ENCODE assay signal across 1 cellular context in the genomic region with DNA sequence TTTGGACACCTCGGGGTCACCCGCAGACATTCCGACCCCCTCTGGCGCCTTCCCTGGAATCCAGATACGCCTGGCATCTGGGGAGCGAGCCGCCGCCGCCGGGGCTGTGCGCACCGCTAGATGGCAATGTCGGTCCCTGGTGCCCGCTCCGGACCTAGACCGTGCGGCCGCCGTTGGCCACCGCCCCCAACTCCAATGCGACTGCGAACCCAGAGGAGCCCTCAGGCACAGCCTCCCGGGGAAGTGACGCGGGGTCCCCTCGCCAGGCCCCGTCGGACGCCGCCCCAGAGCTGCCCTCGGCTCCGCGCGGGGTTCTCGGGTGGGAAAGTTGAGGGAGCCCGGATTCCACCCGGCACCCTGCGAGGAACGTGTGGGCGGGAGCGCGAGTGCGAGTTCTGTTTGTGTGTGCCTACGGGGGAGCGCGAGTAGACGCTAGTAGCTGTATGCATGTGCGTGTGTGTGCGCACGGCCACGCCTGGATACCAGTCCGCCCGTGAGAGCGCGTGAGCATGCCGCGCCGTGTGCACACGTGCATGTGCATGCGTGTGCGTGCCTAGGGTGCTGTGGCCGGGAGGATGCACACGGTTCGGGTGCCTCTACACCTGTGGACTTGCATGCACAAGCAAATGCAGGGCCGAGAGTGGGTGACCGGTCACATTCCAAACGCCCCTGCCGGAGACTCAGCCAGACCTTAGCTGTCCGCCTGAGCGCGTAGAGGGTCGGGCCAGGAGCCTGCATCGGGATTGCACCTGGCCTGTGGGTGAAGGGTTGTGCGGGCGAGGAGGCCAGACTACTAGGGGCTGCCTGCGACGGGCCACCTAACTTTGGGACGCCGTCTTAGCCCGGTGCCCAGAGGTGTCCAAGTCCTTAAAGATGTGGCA.
TF ChIP-seq lines count a peak whose summit lies in the region.

No MANE protein-coding gene starts in this region.

TF ChIP-seq in HepG2, 621 proteins besides CTCF, POLR2A, EP300 and RAD21 (continued from another document and continues in another):
- TF ChIP-seq, protein P1, sequence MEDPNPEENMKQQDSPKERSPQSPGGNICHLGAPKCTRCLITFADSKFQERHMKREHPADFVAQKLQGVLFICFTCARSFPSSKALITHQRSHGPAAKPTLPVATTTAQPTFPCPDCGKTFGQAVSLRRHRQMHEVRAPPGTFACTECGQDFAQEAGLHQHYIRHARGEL (CRISPR knock-in tag; IDR thresholded peaks at IDR 0.05) = 0 out of 2 replicates have a peak, but pooled peaks have one; percentile 20
- TF ChIP-seq, protein P2, sequence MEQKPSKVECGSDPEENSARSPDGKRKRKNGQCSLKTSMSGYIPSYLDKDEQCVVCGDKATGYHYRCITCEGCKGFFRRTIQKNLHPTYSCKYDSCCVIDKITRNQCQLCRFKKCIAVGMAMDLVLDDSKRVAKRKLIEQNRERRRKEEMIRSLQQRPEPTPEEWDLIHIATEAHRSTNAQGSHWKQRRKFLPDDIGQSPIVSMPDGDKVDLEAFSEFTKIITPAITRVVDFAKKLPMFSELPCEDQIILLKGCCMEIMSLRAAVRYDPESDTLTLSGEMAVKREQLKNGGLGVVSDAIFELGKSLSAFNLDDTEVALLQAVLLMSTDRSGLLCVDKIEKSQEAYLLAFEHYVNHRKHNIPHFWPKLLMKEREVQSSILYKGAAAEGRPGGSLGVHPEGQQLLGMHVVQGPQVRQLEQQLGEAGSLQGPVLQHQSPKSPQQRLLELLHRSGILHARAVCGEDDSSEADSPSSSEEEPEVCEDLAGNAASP (CRISPR knock-in tag; IDR thresholded peaks at IDR 0.05; ENCODE audit: borderline replicate concordance) = peak; percentile 9; the same call in 1 of the 2 replicates
- TF ChIP-seq, protein P3, sequence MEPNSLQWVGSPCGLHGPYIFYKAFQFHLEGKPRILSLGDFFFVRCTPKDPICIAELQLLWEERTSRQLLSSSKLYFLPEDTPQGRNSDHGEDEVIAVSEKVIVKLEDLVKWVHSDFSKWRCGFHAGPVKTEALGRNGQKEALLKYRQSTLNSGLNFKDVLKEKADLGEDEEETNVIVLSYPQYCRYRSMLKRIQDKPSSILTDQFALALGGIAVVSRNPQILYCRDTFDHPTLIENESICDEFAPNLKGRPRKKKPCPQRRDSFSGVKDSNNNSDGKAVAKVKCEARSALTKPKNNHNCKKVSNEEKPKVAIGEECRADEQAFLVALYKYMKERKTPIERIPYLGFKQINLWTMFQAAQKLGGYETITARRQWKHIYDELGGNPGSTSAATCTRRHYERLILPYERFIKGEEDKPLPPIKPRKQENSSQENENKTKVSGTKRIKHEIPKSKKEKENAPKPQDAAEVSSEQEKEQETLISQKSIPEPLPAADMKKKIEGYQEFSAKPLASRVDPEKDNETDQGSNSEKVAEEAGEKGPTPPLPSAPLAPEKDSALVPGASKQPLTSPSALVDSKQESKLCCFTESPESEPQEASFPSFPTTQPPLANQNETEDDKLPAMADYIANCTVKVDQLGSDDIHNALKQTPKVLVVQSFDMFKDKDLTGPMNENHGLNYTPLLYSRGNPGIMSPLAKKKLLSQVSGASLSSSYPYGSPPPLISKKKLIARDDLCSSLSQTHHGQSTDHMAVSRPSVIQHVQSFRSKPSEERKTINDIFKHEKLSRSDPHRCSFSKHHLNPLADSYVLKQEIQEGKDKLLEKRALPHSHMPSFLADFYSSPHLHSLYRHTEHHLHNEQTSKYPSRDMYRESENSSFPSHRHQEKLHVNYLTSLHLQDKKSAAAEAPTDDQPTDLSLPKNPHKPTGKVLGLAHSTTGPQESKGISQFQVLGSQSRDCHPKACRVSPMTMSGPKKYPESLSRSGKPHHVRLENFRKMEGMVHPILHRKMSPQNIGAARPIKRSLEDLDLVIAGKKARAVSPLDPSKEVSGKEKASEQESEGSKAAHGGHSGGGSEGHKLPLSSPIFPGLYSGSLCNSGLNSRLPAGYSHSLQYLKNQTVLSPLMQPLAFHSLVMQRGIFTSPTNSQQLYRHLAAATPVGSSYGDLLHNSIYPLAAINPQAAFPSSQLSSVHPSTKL (CRISPR knock-in tag; IDR thresholded peaks at IDR 0.05) = peak; percentile 49; the same call in 1 of the 2 replicates
- 0 out of 2 replicates have a peak, but pooled peaks have one; percentile 2 for TF ChIP-seq ZNF430 (CRISPR knock-in tag; IDR thresholded peaks at IDR 0.05)
- TF ChIP-seq GABPB1 (CRISPR knock-in tag; IDR thresholded peaks at IDR 0.05) = peak; percentile 57; the same call in 1 of the 2 replicates
- peak; percentile 36 for TF ChIP-seq JARID2 (CRISPR knock-in tag; IDR thresholded peaks at IDR 0.05; ENCODE audit: insufficient replicate concordance)
- no peak for TF ChIP-seq ZNF496 (CRISPR knock-in tag; IDR thresholded peaks at IDR 0.05; ENCODE audit: insufficient replicate concordance)
- TF ChIP-seq, protein P4, sequence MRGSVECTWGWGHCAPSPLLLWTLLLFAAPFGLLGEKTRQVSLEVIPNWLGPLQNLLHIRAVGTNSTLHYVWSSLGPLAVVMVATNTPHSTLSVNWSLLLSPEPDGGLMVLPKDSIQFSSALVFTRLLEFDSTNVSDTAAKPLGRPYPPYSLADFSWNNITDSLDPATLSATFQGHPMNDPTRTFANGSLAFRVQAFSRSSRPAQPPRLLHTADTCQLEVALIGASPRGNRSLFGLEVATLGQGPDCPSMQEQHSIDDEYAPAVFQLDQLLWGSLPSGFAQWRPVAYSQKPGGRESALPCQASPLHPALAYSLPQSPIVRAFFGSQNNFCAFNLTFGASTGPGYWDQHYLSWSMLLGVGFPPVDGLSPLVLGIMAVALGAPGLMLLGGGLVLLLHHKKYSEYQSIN (CRISPR knock-in tag; IDR thresholded peaks at IDR 0.05; ENCODE audit: borderline replicate concordance) = no peak
- TF ChIP-seq MAF1 (CRISPR knock-in tag; IDR thresholded peaks at IDR 0.05; ENCODE audit: borderline replicate concordance) = 0 out of 2 replicates have a peak, but pooled peaks have one; percentile 47
- TF ChIP-seq, protein P5, sequence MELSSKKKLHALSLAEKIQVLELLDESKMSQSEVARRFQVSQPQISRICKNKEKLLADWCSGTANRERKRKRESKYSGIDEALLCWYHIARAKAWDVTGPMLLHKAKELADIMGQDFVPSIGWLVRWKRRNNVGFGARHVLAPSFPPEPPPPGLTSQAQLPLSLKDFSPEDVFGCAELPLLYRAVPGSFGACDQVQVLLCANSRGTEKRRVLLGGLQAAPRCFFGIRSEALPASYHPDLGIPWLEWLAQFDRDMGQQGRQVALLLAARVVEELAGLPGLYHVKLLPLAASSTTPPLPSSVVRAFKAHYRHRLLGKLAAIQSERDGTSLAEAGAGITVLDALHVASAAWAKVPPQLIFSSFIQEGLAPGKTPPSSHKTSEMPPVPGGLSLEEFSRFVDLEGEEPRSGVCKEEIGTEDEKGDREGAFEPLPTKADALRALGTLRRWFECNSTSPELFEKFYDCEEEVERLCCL (CRISPR knock-in tag; IDR thresholded peaks at IDR 0.05; ENCODE audit: borderline replicate concordance) = peak; percentile 5; the same call in 1 of the 2 replicates
- no peak for TF ChIP-seq SIX1 (CRISPR knock-in tag; IDR thresholded peaks at IDR 0.05; ENCODE audit: borderline replicate concordance)
- no peak for TF ChIP-seq ONECUT2 (CRISPR knock-in tag; IDR thresholded peaks at IDR 0.05)
- TF ChIP-seq, protein P6, sequence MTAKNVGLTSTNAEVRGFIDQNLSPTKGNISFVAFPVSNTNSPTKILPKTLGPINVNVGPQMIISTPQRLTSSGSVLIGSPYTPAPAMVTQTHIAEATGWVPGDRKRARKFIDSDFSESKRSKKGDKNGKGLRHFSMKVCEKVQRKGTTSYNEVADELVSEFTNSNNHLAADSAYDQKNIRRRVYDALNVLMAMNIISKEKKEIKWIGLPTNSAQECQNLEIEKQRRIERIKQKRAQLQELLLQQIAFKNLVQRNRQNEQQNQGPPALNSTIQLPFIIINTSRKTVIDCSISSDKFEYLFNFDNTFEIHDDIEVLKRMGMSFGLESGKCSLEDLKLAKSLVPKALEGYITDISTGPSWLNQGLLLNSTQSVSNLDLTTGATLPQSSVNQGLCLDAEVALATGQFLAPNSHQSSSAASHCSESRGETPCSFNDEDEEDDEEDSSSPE (CRISPR knock-in tag; IDR thresholded peaks at IDR 0.05) = peak; percentile 33; the same call in 1 of the 2 replicates
- 0 out of 2 replicates have a peak, but pooled peaks have one; percentile 53 for TF ChIP-seq BRD4 (CRISPR knock-in tag; IDR thresholded peaks at IDR 0.05)
- TF ChIP-seq MTF2 (CRISPR knock-in tag; IDR thresholded peaks at IDR 0.05; ENCODE audit: borderline replicate concordance) = peak; percentile 96
- TF ChIP-seq, protein P7, sequence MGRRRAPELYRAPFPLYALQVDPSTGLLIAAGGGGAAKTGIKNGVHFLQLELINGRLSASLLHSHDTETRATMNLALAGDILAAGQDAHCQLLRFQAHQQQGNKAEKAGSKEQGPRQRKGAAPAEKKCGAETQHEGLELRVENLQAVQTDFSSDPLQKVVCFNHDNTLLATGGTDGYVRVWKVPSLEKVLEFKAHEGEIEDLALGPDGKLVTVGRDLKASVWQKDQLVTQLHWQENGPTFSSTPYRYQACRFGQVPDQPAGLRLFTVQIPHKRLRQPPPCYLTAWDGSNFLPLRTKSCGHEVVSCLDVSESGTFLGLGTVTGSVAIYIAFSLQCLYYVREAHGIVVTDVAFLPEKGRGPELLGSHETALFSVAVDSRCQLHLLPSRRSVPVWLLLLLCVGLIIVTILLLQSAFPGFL (CRISPR knock-in tag; IDR thresholded peaks at IDR 0.05) = no peak
- TF ChIP-seq HNRNPK (IDR thresholded peaks at IDR 0.05; ENCODE audit: low read depth, low read length, poor library complexity, severe bottlenecking) = peak; percentile 41
- no peak for TF ChIP-seq MTA3 (CRISPR knock-in tag; IDR thresholded peaks at IDR 0.05)
- TF ChIP-seq ZSCAN30 (CRISPR knock-in tag; IDR thresholded peaks at IDR 0.05) = no peak
- TF ChIP-seq ZFX (CRISPR knock-in tag; IDR thresholded peaks at IDR 0.05; ENCODE audit: low read depth) = no peak; the same call in 1 of the 2 replicates
- TF ChIP-seq, protein P8, sequence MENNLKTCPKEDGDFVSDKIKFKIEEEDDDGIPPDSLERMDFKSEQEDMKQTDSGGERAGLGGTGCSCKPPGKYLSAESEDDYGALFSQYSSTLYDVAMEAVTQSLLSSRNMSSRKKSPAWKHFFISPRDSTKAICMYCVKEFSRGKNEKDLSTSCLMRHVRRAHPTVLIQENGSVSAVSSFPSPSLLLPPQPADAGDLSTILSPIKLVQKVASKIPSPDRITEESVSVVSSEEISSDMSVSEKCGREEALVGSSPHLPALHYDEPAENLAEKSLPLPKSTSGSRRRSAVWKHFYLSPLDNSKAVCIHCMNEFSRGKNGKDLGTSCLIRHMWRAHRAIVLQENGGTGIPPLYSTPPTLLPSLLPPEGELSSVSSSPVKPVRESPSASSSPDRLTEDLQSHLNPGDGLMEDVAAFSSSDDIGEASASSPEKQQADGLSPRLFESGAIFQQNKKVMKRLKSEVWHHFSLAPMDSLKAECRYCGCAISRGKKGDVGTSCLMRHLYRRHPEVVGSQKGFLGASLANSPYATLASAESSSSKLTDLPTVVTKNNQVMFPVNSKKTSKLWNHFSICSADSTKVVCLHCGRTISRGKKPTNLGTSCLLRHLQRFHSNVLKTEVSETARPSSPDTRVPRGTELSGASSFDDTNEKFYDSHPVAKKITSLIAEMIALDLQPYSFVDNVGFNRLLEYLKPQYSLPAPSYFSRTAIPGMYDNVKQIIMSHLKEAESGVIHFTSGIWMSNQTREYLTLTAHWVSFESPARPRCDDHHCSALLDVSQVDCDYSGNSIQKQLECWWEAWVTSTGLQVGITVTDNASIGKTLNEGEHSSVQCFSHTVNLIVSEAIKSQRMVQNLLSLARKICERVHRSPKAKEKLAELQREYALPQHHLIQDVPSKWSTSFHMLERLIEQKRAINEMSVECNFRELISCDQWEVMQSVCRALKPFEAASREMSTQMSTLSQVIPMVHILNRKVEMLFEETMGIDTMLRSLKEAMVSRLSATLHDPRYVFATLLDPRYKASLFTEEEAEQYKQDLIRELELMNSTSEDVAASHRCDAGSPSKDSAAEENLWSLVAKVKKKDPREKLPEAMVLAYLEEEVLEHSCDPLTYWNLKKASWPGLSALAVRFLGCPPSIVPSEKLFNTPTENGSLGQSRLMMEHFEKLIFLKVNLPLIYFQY (CRISPR knock-in tag; IDR thresholded peaks at IDR 0.05; ENCODE audit: borderline replicate concordance) = no peak
- peak; percentile 59; the same call in 1 of the 2 replicates for TF ChIP-seq HOXA3 (CRISPR knock-in tag; IDR thresholded peaks at IDR 0.05)
- TF ChIP-seq CEBPG (CRISPR knock-in tag; IDR thresholded peaks at IDR 0.05) = no peak
- peak; percentile 22; the same call in 1 of the 2 replicates for TF ChIP-seq HIVEP1 (CRISPR knock-in tag; IDR thresholded peaks at IDR 0.05)
- TF ChIP-seq, protein P9, sequence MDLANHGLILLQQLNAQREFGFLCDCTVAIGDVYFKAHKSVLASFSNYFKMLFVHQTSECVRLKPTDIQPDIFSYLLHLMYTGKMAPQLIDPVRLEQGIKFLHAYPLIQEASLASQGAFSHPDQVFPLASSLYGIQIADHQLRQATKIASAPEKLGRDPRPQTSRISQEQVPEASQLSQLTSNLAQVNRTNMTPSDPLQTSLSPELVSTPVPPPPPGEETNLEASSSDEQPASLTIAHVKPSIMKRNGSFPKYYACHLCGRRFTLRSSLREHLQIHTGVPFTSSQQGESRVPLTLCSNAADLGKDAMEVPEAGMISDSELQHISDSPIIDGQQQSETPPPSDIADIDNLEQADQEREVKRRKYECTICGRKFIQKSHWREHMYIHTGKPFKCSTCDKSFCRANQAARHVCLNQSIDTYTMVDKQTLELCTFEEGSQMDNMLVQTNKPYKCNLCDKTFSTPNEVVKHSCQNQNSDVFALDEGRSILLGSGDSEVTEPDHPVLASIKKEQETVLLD (CRISPR knock-in tag; IDR thresholded peaks at IDR 0.05; ENCODE audit: low read depth) = no peak
- TF ChIP-seq, protein P10, sequence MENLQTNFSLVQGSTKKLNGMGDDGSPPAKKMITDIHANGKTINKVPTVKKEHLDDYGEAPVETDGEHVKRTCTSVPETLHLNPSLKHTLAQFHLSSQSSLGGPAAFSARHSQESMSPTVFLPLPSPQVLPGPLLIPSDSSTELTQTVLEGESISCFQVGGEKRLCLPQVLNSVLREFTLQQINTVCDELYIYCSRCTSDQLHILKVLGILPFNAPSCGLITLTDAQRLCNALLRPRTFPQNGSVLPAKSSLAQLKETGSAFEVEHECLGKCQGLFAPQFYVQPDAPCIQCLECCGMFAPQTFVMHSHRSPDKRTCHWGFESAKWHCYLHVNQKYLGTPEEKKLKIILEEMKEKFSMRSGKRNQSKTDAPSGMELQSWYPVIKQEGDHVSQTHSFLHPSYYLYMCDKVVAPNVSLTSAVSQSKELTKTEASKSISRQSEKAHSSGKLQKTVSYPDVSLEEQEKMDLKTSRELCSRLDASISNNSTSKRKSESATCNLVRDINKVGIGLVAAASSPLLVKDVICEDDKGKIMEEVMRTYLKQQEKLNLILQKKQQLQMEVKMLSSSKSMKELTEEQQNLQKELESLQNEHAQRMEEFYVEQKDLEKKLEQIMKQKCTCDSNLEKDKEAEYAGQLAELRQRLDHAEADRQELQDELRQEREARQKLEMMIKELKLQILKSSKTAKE (CRISPR knock-in tag; IDR thresholded peaks at IDR 0.05; ENCODE audit: borderline replicate concordance) = 0 out of 2 replicates have a peak, but pooled peaks have one; percentile 19
- no peak; the same call in 1 of the 2 replicates for TF ChIP-seq ZMAT3 (CRISPR knock-in tag; conservative IDR thresholded peaks at IDR 0.05)
- TF ChIP-seq, protein P11, sequence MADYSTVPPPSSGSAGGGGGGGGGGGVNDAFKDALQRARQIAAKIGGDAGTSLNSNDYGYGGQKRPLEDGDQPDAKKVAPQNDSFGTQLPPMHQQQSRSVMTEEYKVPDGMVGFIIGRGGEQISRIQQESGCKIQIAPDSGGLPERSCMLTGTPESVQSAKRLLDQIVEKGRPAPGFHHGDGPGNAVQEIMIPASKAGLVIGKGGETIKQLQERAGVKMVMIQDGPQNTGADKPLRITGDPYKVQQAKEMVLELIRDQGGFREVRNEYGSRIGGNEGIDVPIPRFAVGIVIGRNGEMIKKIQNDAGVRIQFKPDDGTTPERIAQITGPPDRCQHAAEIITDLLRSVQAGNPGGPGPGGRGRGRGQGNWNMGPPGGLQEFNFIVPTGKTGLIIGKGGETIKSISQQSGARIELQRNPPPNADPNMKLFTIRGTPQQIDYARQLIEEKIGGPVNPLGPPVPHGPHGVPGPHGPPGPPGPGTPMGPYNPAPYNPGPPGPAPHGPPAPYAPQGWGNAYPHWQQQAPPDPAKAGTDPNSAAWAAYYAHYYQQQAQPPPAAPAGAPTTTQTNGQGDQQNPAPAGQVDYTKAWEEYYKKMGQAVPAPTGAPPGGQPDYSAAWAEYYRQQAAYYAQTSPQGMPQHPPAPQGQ (CRISPR knock-in tag; IDR thresholded peaks at IDR 0.05; ENCODE audit: borderline replicate concordance) = no peak
